ENCODE assay signal across 2 cellular contexts in the genomic region with DNA sequence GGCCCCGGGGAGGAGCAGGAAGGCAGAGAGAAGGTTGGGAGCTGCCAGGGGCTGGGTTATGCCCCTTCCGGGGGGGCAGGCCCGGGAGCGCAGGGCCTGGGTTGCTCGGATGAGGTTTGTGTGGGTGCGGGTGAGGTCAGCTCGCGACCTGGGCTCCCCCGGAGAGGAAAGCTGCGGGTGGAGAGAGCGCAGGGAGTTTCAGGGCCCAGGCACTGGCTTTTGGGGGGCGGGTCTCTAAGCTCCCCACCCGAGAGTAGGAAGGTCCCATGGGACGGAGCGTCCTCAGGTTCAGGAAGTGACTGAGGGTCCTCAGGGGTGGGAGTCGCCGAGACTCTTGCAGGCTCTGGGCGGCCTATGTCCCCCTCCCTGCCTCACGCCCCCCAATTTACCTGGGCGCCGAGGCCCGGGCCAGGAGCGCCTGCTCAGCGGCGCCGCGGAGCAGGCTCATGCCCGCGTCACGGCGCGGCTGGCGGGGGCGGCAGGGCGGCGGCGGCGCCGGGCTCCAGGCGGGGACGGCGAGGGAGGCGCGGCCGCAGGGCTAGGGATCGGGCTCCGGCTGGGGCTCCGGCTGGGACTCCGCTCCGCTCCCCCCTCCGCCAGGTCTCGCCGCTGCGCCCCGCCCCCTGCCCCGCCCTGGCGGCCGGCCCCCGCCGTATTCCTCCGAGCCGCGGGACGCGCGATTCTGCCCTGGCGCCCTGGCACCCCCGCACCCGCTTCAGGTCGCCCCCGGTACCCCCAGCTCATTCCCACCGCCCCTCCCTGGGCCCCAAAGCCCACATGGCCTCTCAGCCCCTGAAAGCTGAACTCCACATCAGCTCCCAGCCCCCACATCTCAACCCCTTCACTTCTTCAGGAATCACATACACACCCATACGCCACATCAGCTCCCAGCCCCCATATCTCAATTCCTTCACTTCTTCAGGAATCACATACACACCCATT.
TF ChIP-seq lines count a peak whose summit lies in the region.

A gene (minus strand): TSS at position 578 of the 942 bp plus-strand sequence. CDS start 6,986 bp downstream, outside the sequence.

TF ChIP-seq in GM23338, 12 proteins besides CTCF, POLR2A, EP300 and RAD21 (continued from another document):
- TF ChIP-seq, protein P1, sequence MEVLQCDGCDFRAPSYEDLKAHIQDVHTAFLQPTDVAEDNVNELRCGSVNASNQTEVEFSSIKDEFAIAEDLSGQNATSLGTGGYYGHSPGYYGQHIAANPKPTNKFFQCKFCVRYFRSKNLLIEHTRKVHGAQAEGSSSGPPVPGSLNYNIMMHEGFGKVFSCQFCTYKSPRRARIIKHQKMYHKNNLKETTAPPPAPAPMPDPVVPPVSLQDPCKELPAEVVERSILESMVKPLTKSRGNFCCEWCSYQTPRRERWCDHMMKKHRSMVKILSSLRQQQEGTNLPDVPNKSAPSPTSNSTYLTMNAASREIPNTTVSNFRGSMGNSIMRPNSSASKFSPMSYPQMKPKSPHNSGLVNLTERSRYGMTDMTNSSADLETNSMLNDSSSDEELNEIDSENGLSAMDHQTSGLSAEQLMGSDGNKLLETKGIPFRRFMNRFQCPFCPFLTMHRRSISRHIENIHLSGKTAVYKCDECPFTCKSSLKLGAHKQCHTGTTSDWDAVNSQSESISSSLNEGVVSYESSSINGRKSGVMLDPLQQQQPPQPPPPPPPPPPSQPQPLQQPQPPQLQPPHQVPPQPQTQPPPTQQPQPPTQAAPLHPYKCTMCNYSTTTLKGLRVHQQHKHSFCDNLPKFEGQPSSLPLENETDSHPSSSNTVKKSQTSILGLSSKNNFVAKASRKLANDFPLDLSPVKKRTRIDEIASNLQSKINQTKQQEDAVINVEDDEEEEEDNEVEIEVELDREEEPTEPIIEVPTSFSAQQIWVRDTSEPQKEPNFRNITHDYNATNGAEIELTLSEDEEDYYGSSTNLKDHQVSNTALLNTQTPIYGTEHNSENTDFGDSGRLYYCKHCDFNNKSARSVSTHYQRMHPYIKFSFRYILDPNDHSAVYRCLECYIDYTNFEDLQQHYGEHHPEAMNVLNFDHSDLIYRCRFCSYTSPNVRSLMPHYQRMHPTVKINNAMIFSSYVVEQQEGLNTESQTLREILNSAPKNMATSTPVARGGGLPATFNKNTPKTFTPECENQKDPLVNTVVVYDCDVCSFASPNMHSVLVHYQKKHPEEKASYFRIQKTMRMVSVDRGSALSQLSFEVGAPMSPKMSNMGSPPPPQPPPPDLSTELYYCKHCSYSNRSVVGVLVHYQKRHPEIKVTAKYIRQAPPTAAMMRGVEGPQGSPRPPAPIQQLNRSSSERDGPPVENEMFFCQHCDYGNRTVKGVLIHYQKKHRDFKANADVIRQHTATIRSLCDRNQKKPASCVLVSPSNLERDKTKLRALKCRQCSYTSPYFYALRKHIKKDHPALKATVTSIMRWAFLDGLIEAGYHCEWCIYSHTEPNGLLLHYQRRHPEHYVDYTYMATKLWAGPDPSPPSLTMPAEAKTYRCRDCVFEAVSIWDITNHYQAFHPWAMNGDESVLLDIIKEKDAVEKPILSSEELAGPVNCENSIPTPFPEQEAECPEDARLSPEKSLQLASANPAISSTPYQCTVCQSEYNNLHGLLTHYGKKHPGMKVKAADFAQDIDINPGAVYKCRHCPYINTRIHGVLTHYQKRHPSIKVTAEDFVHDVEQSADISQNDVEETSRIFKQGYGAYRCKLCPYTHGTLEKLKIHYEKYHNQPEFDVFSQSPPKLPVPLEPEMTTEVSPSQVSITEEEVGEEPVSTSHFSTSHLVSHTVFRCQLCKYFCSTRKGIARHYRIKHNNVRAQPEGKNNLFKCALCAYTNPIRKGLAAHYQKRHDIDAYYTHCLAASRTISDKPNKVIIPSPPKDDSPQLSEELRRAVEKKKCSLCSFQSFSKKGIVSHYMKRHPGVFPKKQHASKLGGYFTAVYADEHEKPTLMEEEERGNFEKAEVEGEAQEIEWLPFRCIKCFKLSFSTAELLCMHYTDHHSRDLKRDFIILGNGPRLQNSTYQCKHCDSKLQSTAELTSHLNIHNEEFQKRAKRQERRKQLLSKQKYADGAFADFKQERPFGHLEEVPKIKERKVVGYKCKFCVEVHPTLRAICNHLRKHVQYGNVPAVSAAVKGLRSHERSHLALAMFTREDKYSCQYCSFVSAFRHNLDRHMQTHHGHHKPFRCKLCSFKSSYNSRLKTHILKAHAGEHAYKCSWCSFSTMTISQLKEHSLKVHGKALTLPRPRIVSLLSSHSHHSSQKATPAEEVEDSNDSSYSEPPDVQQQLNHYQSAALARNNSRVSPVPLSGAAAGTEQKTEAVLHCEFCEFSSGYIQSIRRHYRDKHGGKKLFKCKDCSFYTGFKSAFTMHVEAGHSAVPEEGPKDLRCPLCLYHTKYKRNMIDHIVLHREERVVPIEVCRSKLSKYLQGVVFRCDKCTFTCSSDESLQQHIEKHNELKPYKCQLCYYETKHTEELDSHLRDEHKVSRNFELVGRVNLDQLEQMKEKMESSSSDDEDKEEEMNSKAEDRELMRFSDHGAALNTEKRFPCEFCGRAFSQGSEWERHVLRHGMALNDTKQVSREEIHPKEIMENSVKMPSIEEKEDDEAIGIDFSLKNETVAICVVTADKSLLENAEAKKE (CRISPR knock-in tag; IDR thresholded peaks at IDR 0.05) = no peak

TF ChIP-seq in GM12878, 131 proteins besides CTCF, POLR2A, EP300 and RAD21 (continued from another document and continues in another):
- TF ChIP-seq, protein P2, sequence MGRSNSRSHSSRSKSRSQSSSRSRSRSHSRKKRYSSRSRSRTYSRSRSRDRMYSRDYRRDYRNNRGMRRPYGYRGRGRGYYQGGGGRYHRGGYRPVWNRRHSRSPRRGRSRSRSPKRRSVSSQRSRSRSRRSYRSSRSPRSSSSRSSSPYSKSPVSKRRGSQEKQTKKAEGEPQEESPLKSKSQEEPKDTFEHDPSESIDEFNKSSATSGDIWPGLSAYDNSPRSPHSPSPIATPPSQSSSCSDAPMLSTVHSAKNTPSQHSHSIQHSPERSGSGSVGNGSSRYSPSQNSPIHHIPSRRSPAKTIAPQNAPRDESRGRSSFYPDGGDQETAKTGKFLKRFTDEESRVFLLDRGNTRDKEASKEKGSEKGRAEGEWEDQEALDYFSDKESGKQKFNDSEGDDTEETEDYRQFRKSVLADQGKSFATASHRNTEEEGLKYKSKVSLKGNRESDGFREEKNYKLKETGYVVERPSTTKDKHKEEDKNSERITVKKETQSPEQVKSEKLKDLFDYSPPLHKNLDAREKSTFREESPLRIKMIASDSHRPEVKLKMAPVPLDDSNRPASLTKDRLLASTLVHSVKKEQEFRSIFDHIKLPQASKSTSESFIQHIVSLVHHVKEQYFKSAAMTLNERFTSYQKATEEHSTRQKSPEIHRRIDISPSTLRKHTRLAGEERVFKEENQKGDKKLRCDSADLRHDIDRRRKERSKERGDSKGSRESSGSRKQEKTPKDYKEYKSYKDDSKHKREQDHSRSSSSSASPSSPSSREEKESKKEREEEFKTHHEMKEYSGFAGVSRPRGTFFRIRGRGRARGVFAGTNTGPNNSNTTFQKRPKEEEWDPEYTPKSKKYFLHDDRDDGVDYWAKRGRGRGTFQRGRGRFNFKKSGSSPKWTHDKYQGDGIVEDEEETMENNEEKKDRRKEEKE (IDR thresholded peaks at IDR 0.05) = no peak
- no peak for TF ChIP-seq SMAD1 (IDR thresholded peaks at IDR 0.05; ENCODE audit: low read depth, partially characterized antibody)
- TF ChIP-seq CBFB (IDR thresholded peaks at IDR 0.05; ENCODE audit: low read depth) = no peak
- TF ChIP-seq, protein P3, sequence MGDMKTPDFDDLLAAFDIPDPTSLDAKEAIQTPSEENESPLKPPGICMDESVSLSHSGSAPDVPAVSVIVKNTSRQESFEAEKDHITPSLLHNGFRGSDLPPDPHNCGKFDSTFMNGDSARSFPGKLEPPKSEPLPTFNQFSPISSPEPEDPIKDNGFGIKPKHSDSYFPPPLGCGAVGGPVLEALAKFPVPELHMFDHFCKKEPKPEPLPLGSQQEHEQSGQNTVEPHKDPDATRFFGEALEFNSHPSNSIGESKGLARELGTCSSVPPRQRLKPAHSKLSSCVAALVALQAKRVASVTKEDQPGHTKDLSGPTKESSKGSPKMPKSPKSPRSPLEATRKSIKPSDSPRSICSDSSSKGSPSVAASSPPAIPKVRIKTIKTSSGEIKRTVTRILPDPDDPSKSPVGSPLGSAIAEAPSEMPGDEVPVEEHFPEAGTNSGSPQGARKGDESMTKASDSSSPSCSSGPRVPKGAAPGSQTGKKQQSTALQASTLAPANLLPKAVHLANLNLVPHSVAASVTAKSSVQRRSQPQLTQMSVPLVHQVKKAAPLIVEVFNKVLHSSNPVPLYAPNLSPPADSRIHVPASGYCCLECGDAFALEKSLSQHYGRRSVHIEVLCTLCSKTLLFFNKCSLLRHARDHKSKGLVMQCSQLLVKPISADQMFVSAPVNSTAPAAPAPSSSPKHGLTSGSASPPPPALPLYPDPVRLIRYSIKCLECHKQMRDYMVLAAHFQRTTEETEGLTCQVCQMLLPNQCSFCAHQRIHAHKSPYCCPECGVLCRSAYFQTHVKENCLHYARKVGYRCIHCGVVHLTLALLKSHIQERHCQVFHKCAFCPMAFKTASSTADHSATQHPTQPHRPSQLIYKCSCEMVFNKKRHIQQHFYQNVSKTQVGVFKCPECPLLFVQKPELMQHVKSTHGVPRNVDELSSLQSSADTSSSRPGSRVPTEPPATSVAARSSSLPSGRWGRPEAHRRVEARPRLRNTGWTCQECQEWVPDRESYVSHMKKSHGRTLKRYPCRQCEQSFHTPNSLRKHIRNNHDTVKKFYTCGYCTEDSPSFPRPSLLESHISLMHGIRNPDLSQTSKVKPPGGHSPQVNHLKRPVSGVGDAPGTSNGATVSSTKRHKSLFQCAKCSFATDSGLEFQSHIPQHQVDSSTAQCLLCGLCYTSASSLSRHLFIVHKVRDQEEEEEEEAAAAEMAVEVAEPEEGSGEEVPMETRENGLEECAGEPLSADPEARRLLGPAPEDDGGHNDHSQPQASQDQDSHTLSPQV (IDR thresholded peaks at IDR 0.05) = no peak
- TF ChIP-seq, protein P4, sequence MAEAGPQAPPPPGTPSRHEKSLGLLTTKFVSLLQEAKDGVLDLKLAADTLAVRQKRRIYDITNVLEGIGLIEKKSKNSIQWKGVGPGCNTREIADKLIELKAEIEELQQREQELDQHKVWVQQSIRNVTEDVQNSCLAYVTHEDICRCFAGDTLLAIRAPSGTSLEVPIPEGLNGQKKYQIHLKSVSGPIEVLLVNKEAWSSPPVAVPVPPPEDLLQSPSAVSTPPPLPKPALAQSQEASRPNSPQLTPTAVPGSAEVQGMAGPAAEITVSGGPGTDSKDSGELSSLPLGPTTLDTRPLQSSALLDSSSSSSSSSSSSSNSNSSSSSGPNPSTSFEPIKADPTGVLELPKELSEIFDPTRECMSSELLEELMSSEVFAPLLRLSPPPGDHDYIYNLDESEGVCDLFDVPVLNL (IDR thresholded peaks at IDR 0.05; ENCODE audit: low read depth, low read length) = no peak
- TF ChIP-seq, protein P5, sequence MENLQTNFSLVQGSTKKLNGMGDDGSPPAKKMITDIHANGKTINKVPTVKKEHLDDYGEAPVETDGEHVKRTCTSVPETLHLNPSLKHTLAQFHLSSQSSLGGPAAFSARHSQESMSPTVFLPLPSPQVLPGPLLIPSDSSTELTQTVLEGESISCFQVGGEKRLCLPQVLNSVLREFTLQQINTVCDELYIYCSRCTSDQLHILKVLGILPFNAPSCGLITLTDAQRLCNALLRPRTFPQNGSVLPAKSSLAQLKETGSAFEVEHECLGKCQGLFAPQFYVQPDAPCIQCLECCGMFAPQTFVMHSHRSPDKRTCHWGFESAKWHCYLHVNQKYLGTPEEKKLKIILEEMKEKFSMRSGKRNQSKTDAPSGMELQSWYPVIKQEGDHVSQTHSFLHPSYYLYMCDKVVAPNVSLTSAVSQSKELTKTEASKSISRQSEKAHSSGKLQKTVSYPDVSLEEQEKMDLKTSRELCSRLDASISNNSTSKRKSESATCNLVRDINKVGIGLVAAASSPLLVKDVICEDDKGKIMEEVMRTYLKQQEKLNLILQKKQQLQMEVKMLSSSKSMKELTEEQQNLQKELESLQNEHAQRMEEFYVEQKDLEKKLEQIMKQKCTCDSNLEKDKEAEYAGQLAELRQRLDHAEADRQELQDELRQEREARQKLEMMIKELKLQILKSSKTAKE (IDR thresholded peaks at IDR 0.05; ENCODE audit: low read depth, poor library complexity, severe bottlenecking) = no peak
- TF ChIP-seq, protein P6, sequence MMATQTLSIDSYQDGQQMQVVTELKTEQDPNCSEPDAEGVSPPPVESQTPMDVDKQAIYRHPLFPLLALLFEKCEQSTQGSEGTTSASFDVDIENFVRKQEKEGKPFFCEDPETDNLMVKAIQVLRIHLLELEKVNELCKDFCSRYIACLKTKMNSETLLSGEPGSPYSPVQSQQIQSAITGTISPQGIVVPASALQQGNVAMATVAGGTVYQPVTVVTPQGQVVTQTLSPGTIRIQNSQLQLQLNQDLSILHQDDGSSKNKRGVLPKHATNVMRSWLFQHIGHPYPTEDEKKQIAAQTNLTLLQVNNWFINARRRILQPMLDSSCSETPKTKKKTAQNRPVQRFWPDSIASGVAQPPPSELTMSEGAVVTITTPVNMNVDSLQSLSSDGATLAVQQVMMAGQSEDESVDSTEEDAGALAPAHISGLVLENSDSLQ (IDR thresholded peaks at IDR 0.05) = no peak
- TF ChIP-seq, protein P7, sequence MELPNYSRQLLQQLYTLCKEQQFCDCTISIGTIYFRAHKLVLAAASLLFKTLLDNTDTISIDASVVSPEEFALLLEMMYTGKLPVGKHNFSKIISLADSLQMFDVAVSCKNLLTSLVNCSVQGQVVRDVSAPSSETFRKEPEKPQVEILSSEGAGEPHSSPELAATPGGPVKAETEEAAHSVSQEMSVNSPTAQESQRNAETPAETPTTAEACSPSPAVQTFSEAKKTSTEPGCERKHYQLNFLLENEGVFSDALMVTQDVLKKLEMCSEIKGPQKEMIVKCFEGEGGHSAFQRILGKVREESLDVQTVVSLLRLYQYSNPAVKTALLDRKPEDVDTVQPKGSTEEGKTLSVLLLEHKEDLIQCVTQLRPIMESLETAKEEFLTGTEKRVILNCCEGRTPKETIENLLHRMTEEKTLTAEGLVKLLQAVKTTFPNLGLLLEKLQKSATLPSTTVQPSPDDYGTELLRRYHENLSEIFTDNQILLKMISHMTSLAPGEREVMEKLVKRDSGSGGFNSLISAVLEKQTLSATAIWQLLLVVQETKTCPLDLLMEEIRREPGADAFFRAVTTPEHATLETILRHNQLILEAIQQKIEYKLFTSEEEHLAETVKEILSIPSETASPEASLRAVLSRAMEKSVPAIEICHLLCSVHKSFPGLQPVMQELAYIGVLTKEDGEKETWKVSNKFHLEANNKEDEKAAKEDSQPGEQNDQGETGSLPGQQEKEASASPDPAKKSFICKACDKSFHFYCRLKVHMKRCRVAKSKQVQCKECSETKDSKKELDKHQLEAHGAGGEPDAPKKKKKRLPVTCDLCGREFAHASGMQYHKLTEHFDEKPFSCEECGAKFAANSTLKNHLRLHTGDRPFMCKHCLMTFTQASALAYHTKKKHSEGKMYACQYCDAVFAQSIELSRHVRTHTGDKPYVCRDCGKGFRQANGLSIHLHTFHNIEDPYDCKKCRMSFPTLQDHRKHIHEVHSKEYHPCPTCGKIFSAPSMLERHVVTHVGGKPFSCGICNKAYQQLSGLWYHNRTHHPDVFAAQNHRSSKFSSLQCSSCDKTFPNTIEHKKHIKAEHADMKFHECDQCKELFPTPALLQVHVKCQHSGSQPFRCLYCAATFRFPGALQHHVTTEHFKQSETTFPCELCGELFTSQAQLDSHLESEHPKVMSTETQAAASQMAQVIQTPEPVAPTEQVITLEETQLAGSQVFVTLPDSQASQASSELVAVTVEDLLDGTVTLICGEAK (IDR thresholded peaks at IDR 0.05; ENCODE audit: borderline replicate concordance) = peak; percentile 51; the same call in 1 of the 2 replicates
- no peak for TF ChIP-seq SIX5 (IDR thresholded peaks at IDR 0.05; ENCODE audit: low read depth, low read length, severe bottlenecking)
- TF ChIP-seq EED (IDR thresholded peaks at IDR 0.05; ENCODE audit: low read depth) = no peak
